ENCODE assay signal across 8 cellular contexts in the genomic region with DNA sequence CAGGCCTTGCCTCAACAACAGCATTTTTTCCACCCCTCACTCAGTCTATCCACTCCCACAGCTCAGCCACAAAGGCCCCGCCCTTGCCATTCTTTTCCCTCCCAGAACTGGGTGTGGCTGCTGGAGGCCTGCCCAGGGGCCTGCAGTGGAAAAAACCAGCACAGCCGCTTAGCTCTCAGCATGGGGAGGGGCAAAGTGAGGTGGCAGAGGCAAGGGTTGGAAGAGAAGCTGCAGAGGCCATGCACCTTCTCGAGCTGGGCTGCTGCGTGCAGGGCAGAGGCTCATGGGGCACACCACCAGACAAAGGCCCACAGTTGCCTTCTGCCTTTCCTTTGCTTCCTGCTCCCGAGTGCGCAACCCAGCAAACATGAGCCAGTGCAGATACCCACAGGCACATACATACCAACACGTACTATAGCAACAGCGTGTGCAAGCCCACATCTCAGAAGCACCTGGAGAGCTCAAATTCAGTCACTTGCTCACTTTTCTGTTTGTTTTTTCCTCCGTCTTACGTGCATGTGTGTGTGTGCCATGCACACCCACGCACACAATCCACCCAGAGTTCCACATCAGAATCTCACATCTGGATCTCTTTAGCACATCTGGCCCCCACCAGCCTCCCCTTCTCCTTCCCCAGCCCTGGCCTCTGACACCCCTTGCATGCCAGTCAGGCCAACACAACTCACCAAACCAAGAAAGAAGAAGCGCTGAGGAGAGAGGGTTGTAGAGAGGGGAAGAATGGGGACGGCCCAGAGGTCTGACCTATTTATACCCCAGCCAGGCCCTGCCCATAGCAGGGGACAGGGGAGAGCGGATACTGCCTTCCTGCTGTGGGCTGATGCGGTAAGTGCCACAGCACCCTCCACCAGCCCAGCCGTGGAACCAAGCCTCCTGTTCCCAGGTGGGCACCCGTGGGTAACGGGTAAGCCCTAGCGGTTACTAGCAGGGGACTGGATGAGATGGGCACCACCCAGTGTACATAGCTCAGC. TPM values are rescaled to one million over a fixed set of nuclear protein-coding genes. Genes with fewer than 3 reads are reported as not detected.
DNase-seq lines count a peak whose midpoint lies in the region; ATAC-seq, FAIRE-seq and TF ChIP-seq lines count a peak whose summit lies in the region.

A gene (minus strand): TSS at position 740 of the 989 bp plus-strand sequence. CDS start 1,012 bp downstream, outside the sequence.

- H3K27me3 ChIP-seq in neuronal stem cell (ENCODE audit: control insufficient read depth in 3 of 3, insufficient read depth in 3 of 3, low read depth in 1 of 3, low read length in 3 of 3) (peaks cover 0 to 31% (median 0%) of the 10 kb centered on the region in 3 experiments), stomach smooth muscle (ENCODE audit: control insufficient read depth in 1 of 2, insufficient read depth in 2 of 2, low read length in 2 of 2) (no peaks in the 10 kb centered on the region)

- intact Hi-C loops in activated T-helper 2 cell treated with anti-CD3 and anti-CD28 coated beads, Interferon-gamma antibody, Interleukin-2, Interleukin-4, amounts not matched to agents 10 μg/mL and 5 μg/mL and 100 μg/mL, durations not matched to agents 14 hours and 24 hours and 36 hours (cut with micrococcal nuclease): loop anchor here (1.0 to 10.0 kb wide), 5 partner anchors 9 to 419 kb away; a partner anchor contains a TSS

- peak within 1 kb of the TSS; percentile 99 for H2AK5ac ChIP-seq in neuronal stem cell (ENCODE audit: low read depth, low read length)

- peak within 1 kb of the TSS; percentile 94 for H2BK5ac ChIP-seq in neuronal stem cell (ENCODE audit: low read length)

- H2BK12ac ChIP-seq in neuronal stem cell (ENCODE audit: low read length): peak within 1 kb of the TSS; percentile 99

- H3K4me3 Mint-ChIP-seq in activated T-helper 2 cell treated with anti-CD3 and anti-CD28 coated beads, Interferon-gamma antibody, Interleukin-2, Interleukin-4, amounts not matched to agents 10 μg/mL and 5 μg/mL and 100 μg/mL, durations not matched to agents 14 hours and 24 hours and 36 hours (ENCODE audit: low read depth): peak within 1 kb of the TSS; percentile 88

- peak within 1 kb of the TSS; percentile 56 for H3K23ac ChIP-seq in neuronal stem cell (ENCODE audit: low read depth, low read length, poor library complexity)

- H3K4me1 Mint-ChIP-seq in activated T-helper 2 cell treated with anti-CD3 and anti-CD28 coated beads, Interferon-gamma antibody, Interleukin-2, Interleukin-4, amounts not matched to agents 10 μg/mL and 5 μg/mL and 100 μg/mL, durations not matched to agents 14 hours and 24 hours and 36 hours (ENCODE audit: low read depth): peaks cover 70% of the 10 kb centered on the region

- H2BK15ac ChIP-seq in neuronal stem cell (ENCODE audit: low read length): peak within 1 kb of the TSS; percentile 78

- WGBS in A549 (ENCODE audit: missing lambda C conversion rate): under 1% methylated on average over 14 of the region's 19 CpGs
- WGBS in neuronal stem cell (ENCODE audit: extremely low coverage in 2 of 2, insufficient read length in 2 of 2, insufficient replicate concordance in 1 of 2), 2 donors: no CpG with 5 or more reads among the region's 19 CpGs

- DNase-seq in A549 (ENCODE audit: low read depth in 1 of 2, low spot score in 1 of 2): peak; percentile 94 to 97
- DNase-seq in LHCN-M2 (ENCODE audit: low read depth): peak; percentile 96
- peak; percentile 87 for DNase-seq in SIG-M5 (lab: John Stamatoyannopoulos, UW)
- peak; percentile 95 for DNase-seq in activated T-helper 2 cell treated with anti-CD3 and anti-CD28 coated beads, Interferon-gamma antibody, Interleukin-2, Interleukin-4, amounts not matched to agents 10 μg/mL and 5 μg/mL and 100 μg/mL, durations not matched to agents 14 hours and 24 hours and 36 hours (ENCODE audit: low spot score)
- DNase-seq in fibroblast of villous mesenchyme (ENCODE audit: low read depth): peak; percentile 97
- peak; percentile 85 for DNase-seq in neuronal stem cell (ENCODE audit: low spot score)

- TF ChIP-seq RAD21 in A549 (conservative IDR thresholded peaks at IDR 0.05 in 1 of 2, IDR thresholded peaks at IDR 0.05 in 1 of 2): peak; percentile 12 to 24; a peak in 2 of 5 replicates

- CTCF ChIA-PET in A549 (lab: Yijun Ruan, JAX): interaction anchor here (0.7 to 16.2 kb wide), 8 partner anchors 10 to 54 kb away, joined by 3 to 141 read pairs (median 22); a partner anchor contains a TSS

- H3K4me2 ChIP-seq in A549 (peak within 1 kb of the TSS; percentile 99), neuronal stem cell (ENCODE audit: insufficient read depth, low read length, poor library complexity, severe bottlenecking) (peak within 1 kb of the TSS; percentile 48)

- H3K9ac ChIP-seq in neuronal stem cell (ENCODE audit: low read depth, low read length, poor library complexity) (peak within 1 kb of the TSS; percentile 86), stomach smooth muscle (ENCODE audit: low read length in 2 of 2) (peak within 1 kb of the TSS; percentile 10 to 62)

- H4K91ac ChIP-seq in neuronal stem cell (ENCODE audit: low read depth, low read length, poor library complexity): peak within 1 kb of the TSS; percentile 96

- peak; percentile 87 for FAIRE-seq in A549 (lab: Jason Lieb, UNC)

- ATAC-seq in A549 (peak; percentile 70 to 79), GM18909 (IDR thresholded peaks at IDR 0.05; ENCODE audit: poor library complexity, unreplicated experiment) (peak; percentile 72)

- TF ChIP-seq POLR2A in A549 (IDR thresholded peaks at IDR 0.05; ENCODE audit: low read length): peak; percentile 85

- peak within 1 kb of the TSS; percentile 62 for H3K4me3 ChIP-seq in A549
- H3K4me3 ChIP-seq in fibroblast of villous mesenchyme (ENCODE audit: low read depth, low read length): peak within 1 kb of the TSS; percentile 61
- peak within 1 kb of the TSS in 1 of 2 donors; percentile 37 for H3K4me3 ChIP-seq in neuronal stem cell (ENCODE audit: low read length in 2 of 2)
- peak within 1 kb of the TSS; percentile 2 to 76 for H3K4me3 ChIP-seq in stomach smooth muscle (ENCODE audit: low read length in 2 of 2)

- POLR2A ChIA-PET in A549 (lab: Yijun Ruan, JAX): interaction anchor here (0.5 to 6.8 kb wide), 10 partner anchors 11 to 445 kb away, joined by 3 to 114 read pairs (median 4); a partner anchor contains a TSS

- H3K9me3 ChIP-seq in A549 (no peaks in the 10 kb centered on the region), neuronal stem cell (replicated peaks in 1 of 2; ENCODE audit: control insufficient read depth in 2 of 2, insufficient read depth in 1 of 2, low read depth in 1 of 2, low read length in 2 of 2) (no peaks in the 10 kb centered on the region), stomach smooth muscle (ENCODE audit: control insufficient read depth in 2 of 2, low read length in 2 of 2) (no peaks in the 10 kb centered on the region)

- H3K14ac ChIP-seq in neuronal stem cell (ENCODE audit: low read length): peak within 1 kb of the TSS; percentile 3

- H3K4ac ChIP-seq in neuronal stem cell (ENCODE audit: low read length): peak within 1 kb of the TSS; percentile 79

- H3K9me3 Mint-ChIP-seq in activated T-helper 2 cell treated with anti-CD3 and anti-CD28 coated beads, Interferon-gamma antibody, Interleukin-2, Interleukin-4, amounts not matched to agents 10 μg/mL and 5 μg/mL and 100 μg/mL, durations not matched to agents 14 hours and 24 hours and 36 hours: no peaks in the 10 kb centered on the region

- TF ChIP-seq EP300 in A549 (IDR thresholded peaks at IDR 0.05): no peak

- peaks cover 29% of the 10 kb centered on the region for H3K36me3 Mint-ChIP-seq in activated T-helper 2 cell treated with anti-CD3 and anti-CD28 coated beads, Interferon-gamma antibody, Interleukin-2, Interleukin-4, amounts not matched to agents 10 μg/mL and 5 μg/mL and 100 μg/mL, durations not matched to agents 14 hours and 24 hours and 36 hours (ENCODE audit: low read depth)

- peak within 1 kb of the TSS; percentile 90 for H2BK120ac ChIP-seq in neuronal stem cell (ENCODE audit: low read depth, low read length)

- H3K27ac ChIP-seq in A549: peak within 1 kb of the TSS; percentile 96 to 97
- H3K27ac ChIP-seq in neuronal stem cell (replicated peaks; ENCODE audit: low read length): peak within 1 kb of the TSS; percentile 94
- H3K27ac ChIP-seq in stomach smooth muscle (ENCODE audit: low read length): peak within 1 kb of the TSS; percentile 49

- H3K79me1 ChIP-seq in neuronal stem cell (ENCODE audit: low read depth, low read length): no peaks in the 10 kb centered on the region

- peak within 1 kb of the TSS; percentile 97 for H3K27ac Mint-ChIP-seq in activated T-helper 2 cell treated with anti-CD3 and anti-CD28 coated beads, Interferon-gamma antibody, Interleukin-2, Interleukin-4, amounts not matched to agents 10 μg/mL and 5 μg/mL and 100 μg/mL, durations not matched to agents 14 hours and 24 hours and 36 hours

- H3K4me1 ChIP-seq in A549: peaks cover 96% of the 10 kb centered on the region
- peaks cover 13 to 31% of the 10 kb centered on the region in 2 donors for H3K4me1 ChIP-seq in neuronal stem cell (ENCODE audit: control insufficient read depth in 2 of 2, insufficient read depth in 1 of 2, low read depth in 1 of 2, low read length in 2 of 2)
- H3K4me1 ChIP-seq in stomach smooth muscle (ENCODE audit: control insufficient read depth, insufficient read depth, low read length): peaks cover 68% of the 10 kb centered on the region

- peak within 1 kb of the TSS; percentile 97 for H3K18ac ChIP-seq in neuronal stem cell (ENCODE audit: low read length)

- H4K8ac ChIP-seq in neuronal stem cell (ENCODE audit: low read depth, low read length): peak within 1 kb of the TSS; percentile 92

- H3K36me3 ChIP-seq in neuronal stem cell (replicated peaks in 1 of 2; ENCODE audit: control insufficient read depth in 2 of 2, insufficient read depth in 2 of 2, low read length in 2 of 2) (no peaks in the 10 kb centered on the region), stomach smooth muscle (ENCODE audit: control insufficient read depth in 2 of 2, insufficient read depth in 2 of 2, low read length in 2 of 2) (no peaks in the 10 kb centered on the region)

- TF ChIP-seq CTCF in A549 (IDR thresholded peaks at IDR 0.05) (no peak), fibroblast of villous mesenchyme (IDR thresholded peaks at IDR 0.05; ENCODE audit: insufficient read depth, low read depth, low read length) (no peak)

- H3K27me3 Mint-ChIP-seq in activated T-helper 2 cell treated with anti-CD3 and anti-CD28 coated beads, Interferon-gamma antibody, Interleukin-2, Interleukin-4, amounts not matched to agents 10 μg/mL and 5 μg/mL and 100 μg/mL, durations not matched to agents 14 hours and 24 hours and 36 hours (ENCODE audit: low read depth): no peaks in the 10 kb centered on the region

- H2AFZ ChIP-seq in neuronal stem cell (ENCODE audit: low read length): peak within 1 kb of the TSS; percentile 85

RNA-seq across cellular contexts. Expression of the gene that starts here (rescaled TPM):
- 590 and 814 TPM in 2 replicates for polyA plus RNA-seq in A549 (2011; rRNA removed)
- polyA plus RNA-seq in A549 (2012; cell fraction: cytosol; rRNA removed): 813 and 885 TPM in 2 replicates
- polyA plus RNA-seq in A549 (2012; cell fraction: nucleus; rRNA removed): 347 and 601 TPM in 2 replicates
- 2,180 to 3,189 TPM (median 2,584 TPM) in 3 replicates for polyA plus RNA-seq in A549 (2017; fragmentation: RNase III; extraction: RNeasy Plus Mini Kit Qiagen cat#74134 plus additional on column Dnase treatment)
- 170 and 175 TPM in 2 replicates for polyA minus RNA-seq in A549 (2011; rRNA and poly(A)+ RNA removed)
- 837 and 894 TPM in 2 replicates for total RNA-seq in LHCN-M2 (2014; rRNA removed)
- polyA plus RNA-seq in LHCN-M2 (2012): 3,680 TPM
- 175 and 181 TPM in 2 replicates for total RNA-seq in activated T-helper 2 cell treated with anti-CD3 and anti-CD28 coated beads, Interferon-gamma antibody, Interleukin-2, Interleukin-4, amounts not matched to agents 10 μg/mL and 5 μg/mL and 100 μg/mL, durations not matched to agents 14 hours and 24 hours and 36 hours
- total RNA-seq in fibroblast of villous mesenchyme: 165 and 507 TPM in 2 replicates
- 51.2 TPM for polyA plus RNA-seq in neuronal stem cell (2013, experiment 1 of 2)
- polyA plus RNA-seq in neuronal stem cell (2013, experiment 2 of 2): 52.2 TPM
